In the genomic region with DNA sequence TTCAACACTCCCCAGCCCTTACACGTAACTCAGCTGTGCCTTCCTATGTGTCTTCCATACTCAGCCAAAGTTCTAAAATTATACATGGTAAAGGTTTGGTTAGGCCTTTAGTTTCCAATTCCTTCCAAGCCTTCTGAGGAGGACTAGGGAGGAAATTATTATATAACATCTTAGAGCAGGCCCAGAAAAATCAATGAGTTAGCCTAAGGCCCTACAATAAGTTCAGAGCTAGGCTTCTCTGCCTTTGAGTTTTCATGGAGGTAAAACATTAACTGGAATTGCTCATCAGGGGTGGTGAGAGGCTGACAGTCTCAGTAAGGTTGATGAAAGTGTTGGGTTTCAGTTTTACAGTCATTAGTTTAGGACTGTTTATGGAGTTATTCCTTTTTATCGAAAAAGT, we compare ENCODE assay signal across 14 cellular contexts.
DNase-seq lines count a peak whose midpoint lies in the region; ATAC-seq, FAIRE-seq and TF ChIP-seq lines count a peak whose summit lies in the region.
"Had no signal": no experiment of that assay in that cellular context is flagged by ENCODE, and none has a peak within 500 bp of the region (broad histone marks: within the 10 kb centered on the region; RNA-seq: fewer than 3 reads in every experiment).

No MANE protein-coding gene starts in this region.

- CTCF ChIA-PET in A673 (lab: Charles Lee): no interaction called here
- CTCF ChIA-PET in mammary epithelial cell (lab: Charles Lee; ENCODE audit: low non-redundant PET): no interaction called here

- H3K9ac ChIP-seq in neural progenitor cell (no peak overlapping the region), mammary epithelial cell (ENCODE audit: insufficient read depth, low read length) (no peak overlapping the region)

- peak; percentile 98 for ATAC-seq in HG02943 (IDR thresholded peaks at IDR 0.05; ENCODE audit: low read depth, unreplicated experiment)

- dilution Hi-C loops in mammary epithelial cell (cut with HindIII; ENCODE audit: low sequenced_read_pairs): no loop called here

- 86% methylated on average over 2 of the region's 2 CpGs for WGBS in mammary epithelial cell (ENCODE audit: low coverage, missing lambda C conversion rate)

- peaks cover 8% of the 10 kb centered on the region for H3K4me1 ChIP-seq in neural progenitor cell
- peaks cover 23% of the 10 kb centered on the region for H3K4me1 ChIP-seq in A673 (ENCODE audit: insufficient read depth, low read length, poor library complexity, severe bottlenecking)
- no peaks in the 10 kb centered on the region for H3K4me1 ChIP-seq in mammary epithelial cell (ENCODE audit: insufficient read depth, low read length)

- FAIRE-seq in GM19239 (lab: Jason Lieb, UNC): peak; percentile 81
- FAIRE-seq: D721Med, H54 had no signal

- no peaks in the 10 kb centered on the region for H3K9me3 ChIP-seq in neural progenitor cell (ENCODE audit: low read depth)
- H3K9me3 ChIP-seq in A673 (ENCODE audit: low read depth, low read length, poor library complexity, severe bottlenecking): no peaks in the 10 kb centered on the region
- no peaks in the 10 kb centered on the region for H3K9me3 ChIP-seq in mammary epithelial cell (replicated peaks; ENCODE audit: insufficient read depth, low read length)
- H3K9me3 ChIP-seq: neutrophil had no signal

- H2AFZ ChIP-seq in neural progenitor cell (replicated peaks) (no peak overlapping the region), mammary epithelial cell (ENCODE audit: low read depth, low read length) (no peak overlapping the region)

- no peak overlapping the region for H3K4me3 Mint-ChIP-seq in progenitor cell of endocrine pancreas (ENCODE audit: low read depth)
- H3K4me3 Mint-ChIP-seq in neural progenitor cell: no peak overlapping the region
- H3K4me3 Mint-ChIP-seq: activated naive CD4-positive, alpha-beta T cell treated with anti-CD3 and anti-CD28 coated beads, Interleukin-2, amount 50 U/mL, for 24 hours had no signal

- no peaks in the 10 kb centered on the region for H3K36me3 Mint-ChIP-seq in progenitor cell of endocrine pancreas (ENCODE audit: insufficient read depth)
- no peaks in the 10 kb centered on the region for H3K36me3 Mint-ChIP-seq in neural progenitor cell
- H3K36me3 Mint-ChIP-seq: activated naive CD4-positive, alpha-beta T cell treated with anti-CD3 and anti-CD28 coated beads, Interleukin-2, amount 50 U/mL, for 24 hours had no signal

- no TSS peak for BruUV-seq in A673 (replicated peaks; lab: Mats Ljungman, UMichigan)
- BruUV-seq in mammary epithelial cell (replicated peaks; lab: Mats Ljungman, UMichigan): no TSS peak

- no peak for TF ChIP-seq CTCF in progenitor cell of endocrine pancreas (IDR thresholded peaks at IDR 0.05; ENCODE audit: unreplicated experiment)
- TF ChIP-seq CTCF in neural progenitor cell (IDR thresholded peaks at IDR 0.05): no peak
- no peak for TF ChIP-seq CTCF in A673 (conservative IDR thresholded peaks at IDR 0.05; ENCODE audit: low read depth, low read length)
- no peak for TF ChIP-seq CTCF in mammary epithelial cell (conservative IDR thresholded peaks at IDR 0.05 in 1 of 2, IDR thresholded peaks at IDR 0.05 in 1 of 2; ENCODE audit: extremely low read depth in 1 of 2, insufficient read depth in 1 of 2, low read depth in 1 of 2, low read length in 2 of 2)

- DNase-seq in GM19239 (ENCODE audit: insufficient read length, low spot score): peak; percentile 22
- peak; percentile 56 for DNase-seq in HuH-7 (ENCODE audit: low spot score)
- no peak for DNase-seq in progenitor cell of endocrine pancreas (ENCODE audit: low spot score, unreplicated experiment)
- DNase-seq in neural progenitor cell (ENCODE audit: low spot score): no peak
- no peak for DNase-seq in A673 (ENCODE audit: low spot score)
- DNase-seq in T-helper 1 cell: no peak
- no peak for DNase-seq in mammary epithelial cell
- DNase-seq: activated CD4-positive, alpha-beta T cell treated with anti-CD3 and anti-CD28 coated beads, Interleukin-2, amount 50 U/mL, for 4 hours; NCI-H2081 had no signal

- H3K27me3 Mint-ChIP-seq in progenitor cell of endocrine pancreas (no peaks in the 10 kb centered on the region), neural progenitor cell (ENCODE audit: insufficient read depth, low read depth) (no peaks in the 10 kb centered on the region)

- no peak overlapping the region for H3K4me3 ChIP-seq in neural progenitor cell
- no peak overlapping the region for H3K4me3 ChIP-seq in A673 (ENCODE audit: low read depth, low read length, poor library complexity, severe bottlenecking)
- H3K4me3 ChIP-seq in mammary epithelial cell (replicated peaks in 1 of 3; ENCODE audit: insufficient read depth in 1 of 3, low read depth in 2 of 3, low read length in 3 of 3): no peak overlapping the region

- H3K4me1 Mint-ChIP-seq in progenitor cell of endocrine pancreas (ENCODE audit: low read depth) (peaks cover 36% of the 10 kb centered on the region), neural progenitor cell (peaks cover 9% of the 10 kb centered on the region)
- H3K4me1 Mint-ChIP-seq: activated naive CD4-positive, alpha-beta T cell treated with anti-CD3 and anti-CD28 coated beads, Interleukin-2, amount 50 U/mL, for 24 hours had no signal

- no peaks in the 10 kb centered on the region for H3K79me2 ChIP-seq in neural progenitor cell (ENCODE audit: low read depth)
- H3K79me2 ChIP-seq in mammary epithelial cell (ENCODE audit: insufficient read depth, low read length): no peaks in the 10 kb centered on the region

- intact Hi-C loops in A673 (cut with micrococcal nuclease; ENCODE audit: unreplicated experiment): loop anchor here (10.0 kb wide), 1 partner anchor 320 kb away; a partner anchor contains a TSS
- intact Hi-C loops in mammary epithelial cell (cut with micrococcal nuclease): no loop called here

- no peaks in the 10 kb centered on the region for H3K27me3 ChIP-seq in neural progenitor cell
- no peaks in the 10 kb centered on the region for H3K27me3 ChIP-seq in A673 (replicated peaks; ENCODE audit: insufficient read depth, low read depth, low read length, poor library complexity)
- no peaks in the 10 kb centered on the region for H3K27me3 ChIP-seq in mammary epithelial cell (ENCODE audit: insufficient read depth, low read length)
- H3K27me3 ChIP-seq: neutrophil had no signal

- H3K36me3 ChIP-seq in neural progenitor cell (no peaks in the 10 kb centered on the region), A673 (ENCODE audit: insufficient read depth, low read length, poor library complexity, severe bottlenecking) (no peaks in the 10 kb centered on the region), mammary epithelial cell (ENCODE audit: insufficient read depth, low read length) (no peaks in the 10 kb centered on the region)
- H3K36me3 ChIP-seq: neutrophil had no signal

- H3K27ac Mint-ChIP-seq in progenitor cell of endocrine pancreas (peak overlapping the region; percentile 67), neural progenitor cell (no peak overlapping the region)
- H3K27ac Mint-ChIP-seq: activated naive CD4-positive, alpha-beta T cell treated with anti-CD3 and anti-CD28 coated beads, Interleukin-2, amount 50 U/mL, for 24 hours had no signal

- H3K27ac ChIP-seq in neural progenitor cell: no peak overlapping the region
- H3K27ac ChIP-seq in A673 (ENCODE audit: low read depth, low read length, poor library complexity, severe bottlenecking): no peak overlapping the region
- no peak overlapping the region for H3K27ac ChIP-seq in mammary epithelial cell (ENCODE audit: insufficient read depth, low read depth, low read length)
- H3K27ac ChIP-seq: neutrophil had no signal

- in situ Hi-C loops in mammary epithelial cell (cut with MboI; ENCODE audit: low sequenced_read_pairs in 2 of 2): no loop called here

- POLR2A ChIA-PET in A673 (lab: Charles Lee; ENCODE audit: low non-redundant PET): no interaction called here

- H3F3A ChIP-seq in neural progenitor cell (ENCODE audit: low read depth): no peaks in the 10 kb centered on the region

- H3K9me3 Mint-ChIP-seq in progenitor cell of endocrine pancreas (ENCODE audit: low read depth) (no peaks in the 10 kb centered on the region), neural progenitor cell (no peaks in the 10 kb centered on the region)
- H3K9me3 Mint-ChIP-seq: activated naive CD4-positive, alpha-beta T cell treated with anti-CD3 and anti-CD28 coated beads, Interleukin-2, amount 50 U/mL, for 24 hours had no signal

- H3K4me2 ChIP-seq in neural progenitor cell (no peak overlapping the region), mammary epithelial cell (ENCODE audit: insufficient read depth, low read depth, low read length) (no peak overlapping the region)

- H4K20me1 ChIP-seq in neural progenitor cell (ENCODE audit: low read depth) (no peaks in the 10 kb centered on the region), mammary epithelial cell (ENCODE audit: insufficient read depth, low read length) (no peaks in the 10 kb centered on the region)

Comparison
In these comparisons a context has a peak if more than half of its experiments do, and no peak if none do; other contexts are left out.
1. DNase-seq: peak in GM19239 (single experiment) and HuH-7 (single experiment); none in progenitor cell of endocrine pancreas (single experiment), neural progenitor cell (single experiment), A673 (single experiment), T-helper 1 cell (0 of 5) and mammary epithelial cell (single experiment).